19 cellular contexts compared by ENCODE assay signal in the genomic region with DNA sequence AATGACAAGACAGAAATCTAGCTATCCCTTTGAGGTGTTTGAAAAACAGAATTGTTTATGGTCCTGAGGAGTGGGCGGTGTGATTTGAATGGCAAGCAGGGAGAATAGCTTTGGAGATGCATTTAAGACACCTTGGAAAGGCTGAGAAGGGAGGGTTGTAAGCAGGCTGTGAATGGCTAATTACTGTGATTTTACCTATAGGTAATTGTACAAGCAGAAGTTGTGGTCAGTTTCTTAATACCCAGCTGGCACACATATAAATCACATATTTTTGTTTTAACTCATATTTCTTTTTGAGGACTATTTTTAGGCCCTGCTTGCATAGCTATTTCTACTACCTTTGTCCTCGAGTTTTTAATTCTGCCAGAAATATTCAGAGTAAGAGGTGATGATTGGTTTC.
"Had no signal": no experiment of that assay in that cellular context is flagged by ENCODE, and none has a peak within 500 bp of the region (broad histone marks: within the 10 kb centered on the region; RNA-seq: fewer than 3 reads in every experiment).

No MANE protein-coding gene starts in this region.

- FAIRE-seq: urothelium cell line had no signal

- H3K27me3 ChIP-seq: dorsolateral prefrontal cortex, heart right ventricle, right lobe of liver had no signal

- DNase-seq: cortex of kidney; dorsolateral prefrontal cortex; effector CD8-positive, alpha-beta T cell; heart right ventricle; hypothalamus; islet precursor cell; mammary epithelial cell; occipital lobe; right lobe of liver; stimulated activated CD4-positive, alpha-beta T cell treated with anti-CD3 and anti-CD28 coated beads, Interleukin-4, amount 100 ng/mL, for 1 hour had no signal

- ATAC-seq: esophagus mucosa; heart right ventricle; left lobe of liver; natural killer cell treated with Interleukin-12 subunit alpha and Interleukin-12 subunit beta and Interleukin-15 and Interleukin-18, amount 100 ng/mL, for 72 hours; right lobe of liver; stimulated activated memory B cell treated with anti-CD40 and anti-IgM and Interleukin-4, amounts not matched to agents 10 μg/mL and 1 μg/mL and 100 μg/mL, for 72 hours had no signal

- H3K9me3 Mint-ChIP-seq: natural killer cell treated with Interleukin-12 subunit alpha and Interleukin-12 subunit beta and Interleukin-15 and Interleukin-18, amount 100 ng/mL, for 72 hours; type B pancreatic cell had no signal

- H3K4me1 ChIP-seq: parathyroid adenoma, prostate gland, right lobe of liver had no signal

- H3K4me3 ChIP-seq: dorsolateral prefrontal cortex, heart right ventricle, prostate gland, right lobe of liver had no signal

- H3K9me3 ChIP-seq: prostate gland, right lobe of liver had no signal

- H3K27me3 Mint-ChIP-seq: natural killer cell treated with Interleukin-12 subunit alpha and Interleukin-12 subunit beta and Interleukin-15 and Interleukin-18, amount 100 ng/mL, for 72 hours; stimulated activated memory B cell treated with anti-CD40 and anti-IgM and Interleukin-4, amounts not matched to agents 10 μg/mL and 1 μg/mL and 100 μg/mL, for 72 hours; type B pancreatic cell had no signal

- H3K4me1 Mint-ChIP-seq: mesothelial cell of epicardium had no signal

- H3K27ac ChIP-seq: dorsolateral prefrontal cortex, heart right ventricle, parathyroid adenoma, prostate gland, right lobe of liver had no signal

- H3K9ac ChIP-seq: parathyroid adenoma had no signal

- H3K36me3 ChIP-seq: prostate gland had no signal

- H3K79me2 ChIP-seq: parathyroid adenoma had no signal

- H3K4me3 Mint-ChIP-seq: mesothelial cell of epicardium; natural killer cell treated with Interleukin-12 subunit alpha and Interleukin-12 subunit beta and Interleukin-15 and Interleukin-18, amount 100 ng/mL, for 72 hours; stimulated activated memory B cell treated with anti-CD40 and anti-IgM and Interleukin-4, amounts not matched to agents 10 μg/mL and 1 μg/mL and 100 μg/mL, for 72 hours; type B pancreatic cell had no signal

- H2AFZ ChIP-seq: parathyroid adenoma had no signal

- H3K27ac Mint-ChIP-seq: mesothelial cell of epicardium; natural killer cell treated with Interleukin-12 subunit alpha and Interleukin-12 subunit beta and Interleukin-15 and Interleukin-18, amount 100 ng/mL, for 72 hours; stimulated activated memory B cell treated with anti-CD40 and anti-IgM and Interleukin-4, amounts not matched to agents 10 μg/mL and 1 μg/mL and 100 μg/mL, for 72 hours; type B pancreatic cell had no signal
